12 cellular contexts compared by ENCODE assay signal in the genomic region with DNA sequence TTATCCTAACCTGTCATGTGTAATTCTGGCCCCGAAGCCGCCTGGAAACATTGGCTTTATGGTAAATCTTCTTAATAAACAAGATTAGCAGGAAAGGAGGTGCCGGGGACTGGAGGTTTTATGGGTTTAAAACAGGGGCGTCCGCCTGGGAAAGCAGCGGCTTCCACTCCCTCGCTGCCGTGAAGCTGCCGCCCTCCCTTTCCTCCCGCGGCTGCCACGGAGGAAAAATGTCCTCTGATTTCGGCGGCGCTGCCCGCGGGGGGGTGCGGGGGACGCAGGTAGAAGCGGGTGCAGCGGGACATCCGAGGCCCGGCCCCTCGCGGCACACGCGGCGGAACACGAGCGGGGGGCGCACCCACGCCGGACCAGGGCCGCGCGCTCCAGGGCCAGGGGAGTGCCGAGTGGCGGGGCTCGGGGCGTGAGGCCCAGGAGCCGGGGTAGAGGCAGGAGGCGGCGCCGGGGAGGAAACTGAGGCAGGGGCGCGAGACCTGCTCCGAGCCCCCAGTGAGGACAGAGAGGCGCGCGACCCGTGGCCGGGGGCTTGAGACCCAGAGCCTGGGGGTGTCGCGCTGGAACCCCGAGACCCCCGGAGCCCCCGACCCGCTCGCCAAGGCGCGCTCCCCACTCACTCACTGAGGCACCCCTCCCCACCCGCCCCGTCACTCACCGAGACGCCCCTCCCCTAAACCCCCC. TPM values are rescaled to one million over a fixed set of nuclear protein-coding genes. Genes with fewer than 3 reads are reported as not detected.
DNase-seq lines count a peak whose midpoint lies in the region; TF ChIP-seq lines count a peak whose summit lies in the region.
"Had no signal": no experiment of that assay in that cellular context is flagged by ENCODE, and none has a peak within 500 bp of the region (broad histone marks: within the 10 kb centered on the region; RNA-seq: fewer than 3 reads in every experiment).

No MANE protein-coding gene starts in this region.

- TF ChIP-seq EP300 in ovary (IDR thresholded peaks at IDR 0.05), result no peak

- H3K27me3 ChIP-seq in H7 (ENCODE audit: control insufficient read depth, insufficient read depth, low read length) (peaks cover 48% of the 10 kb centered on the region), ovary (no peaks in the 10 kb centered on the region)

- H3K27ac ChIP-seq in ovary, result no peak overlapping the region

- no peak for TF ChIP-seq POLR2A in ovary (IDR thresholded peaks at IDR 0.05)
- TF ChIP-seq POLR2A in lower leg skin (IDR thresholded peaks at IDR 0.05), result no peak

- no peaks in the 10 kb centered on the region for H3K9me3 ChIP-seq in ovary

- no peak for TF ChIP-seq CTCF in epithelial cell of proximal tubule (conservative IDR thresholded peaks at IDR 0.05; ENCODE audit: low read depth, low read length)
- TF ChIP-seq CTCF in ovary (IDR thresholded peaks at IDR 0.05), result no peak
- TF ChIP-seq CTCF in lower leg skin (IDR thresholded peaks at IDR 0.05), result no peak
- TF ChIP-seq CTCF in endothelial cell (IDR thresholded peaks at IDR 0.05; ENCODE audit: unreplicated experiment), result no peak

- H3K4me3 Mint-ChIP-seq in endothelial cell (ENCODE audit: unreplicated experiment), result no peak overlapping the region

- intact Hi-C loops in ovary (cut with DNase I) (no loop called here), lower leg skin (cut with DNase I; ENCODE audit: low total_unique reads) (no loop called here)

- peaks cover 7% of the 10 kb centered on the region for H3K27me3 Mint-ChIP-seq in endothelial cell (ENCODE audit: unreplicated experiment)

- no peaks in the 10 kb centered on the region for H3K4me1 Mint-ChIP-seq in endothelial cell (ENCODE audit: unreplicated experiment)

- peak; percentile 59 for DNase-seq in COLO668 (lab: John Stamatoyannopoulos, UW; ENCODE audit: unreplicated experiment)
- DNase-seq in H7, result peak; percentile 65
- no peak for DNase-seq in epithelial cell of proximal tubule (ENCODE audit: low read depth)
- DNase-seq in ovary, result peak in 1 of 5 donors; percentile 21
- DNase-seq in dedifferentiated amniotic fluid mesenchymal stem cell (ENCODE audit: extremely low spot score), result no peak
- DNase-seq in NCI-H1436 (lab: John Stamatoyannopoulos, UW), result no peak
- DNase-seq in lower leg skin (ENCODE audit: low spot score in 2 of 2), result no peak
- DNase-seq in endothelial cell (ENCODE audit: low spot score), result no peak
- DNase-seq: activated CD8-positive, alpha-beta memory T cell treated with anti-CD3 and anti-CD28 coated beads, Interleukin-2, amount 50 U/mL, for 48 hours; Karpas-422; stimulated activated CD4-positive, alpha-beta T cell treated with anti-CD3 and anti-CD28 coated beads, Interleukin-1b, Interleukin-23, amount 100 ng/mL, for 48 hours; stimulated activated naive CD8-positive, alpha-beta T cell treated with anti-CD3 and anti-CD28 coated beads, Interleukin-15, Interleukin-2, amounts not matched to agents 100 U/mL and 50 U/mL, for 24 hours had no signal

- H3K27ac Mint-ChIP-seq in endothelial cell (ENCODE audit: unreplicated experiment), result no peak overlapping the region

- peaks cover 13% of the 10 kb centered on the region for H3K4me1 ChIP-seq in ovary (ENCODE audit: insufficient read depth)

- peaks cover 11% of the 10 kb centered on the region for H3K9me3 Mint-ChIP-seq in endothelial cell (ENCODE audit: unreplicated experiment)

- no peaks in the 10 kb centered on the region for H3K36me3 ChIP-seq in H7 (replicated peaks; ENCODE audit: control insufficient read depth, insufficient read depth, low read length)
- no peaks in the 10 kb centered on the region for H3K36me3 ChIP-seq in ovary

- H3K36me3 Mint-ChIP-seq in endothelial cell (ENCODE audit: low read depth, unreplicated experiment), result no peaks in the 10 kb centered on the region

- H3K4me3 ChIP-seq in H7 (ENCODE audit: insufficient read depth, low read depth, low read length), result peak overlapping the region; percentile 30
- H3K4me3 ChIP-seq in epithelial cell of proximal tubule (ENCODE audit: low read depth, low read length), result peak overlapping the region; percentile 14
- H3K4me3 ChIP-seq in ovary, result peak overlapping the region; percentile 14
- no peak overlapping the region for H3K4me3 ChIP-seq in lower leg skin (ENCODE audit: low read depth, poor library complexity, severe bottlenecking)

- 1 to 2% (median 1%) methylated on average over 62 to 65 of the region's 65 CpGs for WGBS in ovary, 3 donors
- 4 to 5% methylated on average over 25 to 31 of the region's 65 CpGs for WGBS in lower leg skin, 2 donors

RNA-seq across cellular contexts. Expression of gene PTPRN2, which starts 1.0 kb away (rescaled TPM):
- total RNA-seq in H7 (2014; rRNA removed; shearing (Covaris generic)), result 0.70 and 0.80 TPM in 2 replicates
- total RNA-seq in epithelial cell of proximal tubule, result 2.5 and 2.8 TPM in 2 replicates
- total RNA-seq in ovary, result 10 to 100 TPM in 1 of 7 donors, 1 to 10 TPM in 6; 3.5 to 11.1 (median 5.9) TPM
- 1 to 10 TPM; 5.7 to 6.6 TPM for polyA plus RNA-seq in ovary
- total RNA-seq in lower leg skin, result 1 to 10 TPM in 2 of 4 donors, under 1 TPM in 2; 0.11 to 1.6 (median 0.92) TPM
- total RNA-seq in endothelial cell (ENCODE audit: unreplicated experiment), result 0.18 TPM

Comparison
In these comparisons a context has a peak if more than half of its experiments do, and no peak if none do; other contexts are left out.
1. DNase-seq: peak in COLO668 (single experiment) and H7 (single experiment); none in epithelial cell of proximal tubule (single experiment), dedifferentiated amniotic fluid mesenchymal stem cell (single experiment), NCI-H1436 (single experiment), lower leg skin (0 of 2) and endothelial cell (single experiment).